In genomic region chr15:60871731-60872130, GRCh38 we compare ENCODE assay signal across 20 cellular contexts.
DNase-seq lines count a peak whose midpoint lies in the region; ATAC-seq, FAIRE-seq and TF ChIP-seq lines count a peak whose summit lies in the region.
"Had no signal": no experiment of that assay in that cellular context is flagged by ENCODE, and none has a peak within 500 bp of the region (broad histone marks: within the 10 kb centered on the region; RNA-seq: fewer than 3 reads in every experiment).

No MANE protein-coding gene starts in this region.

- FAIRE-seq in HepG2 (lab: Jason Lieb, UNC): no peak
- FAIRE-seq: GM12892, GM18507, H54 had no signal

- intact Hi-C loops in HepG2 (cut with micrococcal nuclease; ENCODE audit: unreplicated experiment): no loop called here

- DNase-seq in HepG2 (ENCODE audit: low spot score) (no peak), astrocyte of the cerebellum (ENCODE audit: low read depth) (peak; percentile 8), fibroblast of villous mesenchyme (ENCODE audit: low read depth) (peak; percentile 6), stromal cell of bone marrow (ENCODE audit: low read depth) (peak; percentile 19), NCI-H1436 treated with DMSO at 0.1 percent for 48 hours (lab: John Stamatoyannopoulos, UW) (no peak)
- no peak for DNase-seq in activated naive CD4-positive, alpha-beta T cell treated with anti-CD3 and anti-CD28 coated beads, Interleukin-2, amount 50 U/mL, for 16 hours
- DNase-seq: CD4-positive, alpha-beta memory T cell; Kasumi-1; NCI-H1092 treated with DMSO at 0.1 percent for 48 hours; NCI-H2081 treated with DMSO at 0.1 percent for 48 hours; NCI-H446 treated with DMSO at 0.1 percent for 48 hours; NCI-H69 had no signal

- no peaks in the 10 kb centered on the region for H3K27me3 ChIP-seq in liver (ENCODE audit: control insufficient read depth in 4 of 4, insufficient read depth in 4 of 4, low read length in 3 of 4)
- peaks cover 0 to 4% of the 10 kb centered on the region in 2 experiments; a peak in 1 of 5 replicates for H3K27me3 ChIP-seq in HepG2 (ENCODE audit: control insufficient read depth in 1 of 2, insufficient read depth in 2 of 2, low read length in 2 of 2)
- H3K27me3 ChIP-seq: BLaER1, SJSA1 had no signal

- no peak overlapping the region for H2AFZ ChIP-seq in HepG2 (ENCODE audit: low read length)

- H3K36me3 ChIP-seq in liver (ENCODE audit: control insufficient read depth in 4 of 4, insufficient read depth in 3 of 4, low read depth in 1 of 4, low read length in 3 of 4) (no peaks in the 10 kb centered on the region), HepG2 (replicated peaks in 1 of 2; ENCODE audit: control insufficient read depth in 1 of 2, insufficient read depth in 2 of 2, low read length in 2 of 2) (no peaks in the 10 kb centered on the region)
- H3K36me3 ChIP-seq: BLaER1, SJSA1 had no signal

- H3K4me3 ChIP-seq in liver (ENCODE audit: low read depth in 1 of 3, low read length in 3 of 3) (no peak overlapping the region), HepG2 (replicated peaks in 1 of 3; ENCODE audit: insufficient read depth in 1 of 3, low read depth in 2 of 3, low read length in 3 of 3) (no peak overlapping the region), astrocyte of the cerebellum (ENCODE audit: low read depth, low read length) (no peak overlapping the region), fibroblast of villous mesenchyme (ENCODE audit: low read depth, low read length) (no peak overlapping the region)
- H3K4me3 ChIP-seq: BLaER1, SJSA1 had no signal

- CTCF ChIA-PET in HepG2 (lab: Yijun Ruan, JAX; ENCODE audit: low intra/inter-chr PET ratio, low total read pairs): no interaction called here

- BruUV-seq in HepG2 (replicated peaks; lab: Mats Ljungman, UMichigan): no TSS peak

- no peak overlapping the region for H3K4me2 ChIP-seq in HepG2 (ENCODE audit: low read depth, low read length)
- H3K4me2 ChIP-seq: BLaER1 had no signal

- POLR2A ChIA-PET in HepG2 (lab: Yijun Ruan, JAX): interaction anchor here (1.4 kb wide), 1 partner anchor 8 kb away, joined by 4 read pairs; no protein-coding TSS in a partner anchor

- WGBS in liver: 26% methylated on average over 1 of the region's 1 CpG
- WGBS in HepG2 (ENCODE audit: low lambda C conversion rate): 0% methylated on average over 1 of the region's 1 CpG

- no peaks in the 10 kb centered on the region for H4K20me1 ChIP-seq in HepG2 (ENCODE audit: insufficient read depth, low read length)
- H4K20me1 ChIP-seq: BLaER1 had no signal

- in situ Hi-C loops in HepG2 (cut with HindIII; ENCODE audit: extremely low pct_ligation_motif_present, low pct_unique_long_range_greater_than_20kb) (no loop called here), astrocyte of the cerebellum (cut with HindIII; ENCODE audit: low sequenced_read_pairs) (no loop called here)

- H3K27ac ChIP-seq in liver (ENCODE audit: low read depth in 1 of 2, low read length in 2 of 2): peak overlapping the region; percentile 31 to 63
- no peak overlapping the region for H3K27ac ChIP-seq in HepG2 (ENCODE audit: extremely low read length, insufficient read depth, low read length)
- H3K27ac ChIP-seq: BLaER1, SJSA1 had no signal

- no peak for ATAC-seq in HepG2
- ATAC-seq in GM21367 (IDR thresholded peaks at IDR 0.05; ENCODE audit: unreplicated experiment): no peak
- ATAC-seq: Panc1 had no signal

- no peak for TF ChIP-seq EP300 in HepG2 (IDR thresholded peaks at IDR 0.05; ENCODE audit: low read depth in 2 of 2, low read length in 2 of 2)
- no peak for TF ChIP-seq EP300 in HepG2 (CRISPR knock-in tag; IDR thresholded peaks at IDR 0.05; ENCODE audit: borderline replicate concordance)

- TF ChIP-seq CTCF in liver (IDR thresholded peaks at IDR 0.05; ENCODE audit: low read depth, low read length, missing input control): no peak
- no peak for TF ChIP-seq CTCF in HepG2 (CRISPR knock-in tag; IDR thresholded peaks at IDR 0.05)
- no peak for TF ChIP-seq CTCF in astrocyte of the cerebellum (IDR thresholded peaks at IDR 0.05; ENCODE audit: low read depth, low read length, missing control alignments)
- TF ChIP-seq CTCF in fibroblast of villous mesenchyme (IDR thresholded peaks at IDR 0.05; ENCODE audit: insufficient read depth, low read depth, low read length): no peak

- no peak for TF ChIP-seq POLR2A in HepG2 (IDR thresholded peaks at IDR 0.05; ENCODE audit: insufficient read depth in 1 of 2, low read depth in 2 of 2, low read length in 2 of 2)

- peaks cover 3 to 12% (median 10%) of the 10 kb centered on the region in 4 donors for H3K4me1 ChIP-seq in liver (ENCODE audit: control insufficient read depth in 4 of 4, insufficient read depth in 4 of 4, low read length in 3 of 4)
- H3K4me1 ChIP-seq in HepG2 (ENCODE audit: insufficient read depth, low read length): no peaks in the 10 kb centered on the region
- H3K4me1 ChIP-seq: BLaER1, SJSA1 had no signal

- H3K9me3 ChIP-seq in liver (ENCODE audit: control insufficient read depth in 4 of 4, low read length in 3 of 4) (no peaks in the 10 kb centered on the region), HepG2 (ENCODE audit: low read length) (no peaks in the 10 kb centered on the region)
- H3K9me3 ChIP-seq: BLaER1, SJSA1 had no signal

- H3K79me2 ChIP-seq in HepG2 (ENCODE audit: insufficient read depth, low read length): no peaks in the 10 kb centered on the region

- H3K9ac ChIP-seq in liver (ENCODE audit: low read depth in 1 of 2, low read length in 2 of 2): no peak overlapping the region
- H3K9ac ChIP-seq in HepG2 (ENCODE audit: insufficient read depth, low read depth, low read length): no peak overlapping the region
- H3K9ac ChIP-seq: BLaER1 had no signal

- peak in 1 of 2 donors; percentile 42 for TF ChIP-seq RAD21 in liver (IDR thresholded peaks at IDR 0.05)
- TF ChIP-seq RAD21 in HepG2 (CRISPR knock-in tag; IDR thresholded peaks at IDR 0.05): no peak

TF ChIP-seq in liver, 16 proteins besides CTCF, POLR2A, EP300 and RAD21 (continues in another document):
- peak; percentile 13 to 68 for TF ChIP-seq HNF4A (conservative IDR thresholded peaks at IDR 0.05)
- peak in 1 of 2 donors; percentile 54 for TF ChIP-seq EGR1 (IDR thresholded peaks at IDR 0.05; ENCODE audit: low read depth in 2 of 2)
- TF ChIP-seq GABPA (IDR thresholded peaks at IDR 0.05 in 1 of 2, conservative IDR thresholded peaks at IDR 0.05 in 1 of 2): peak in 1 of 2 donors; percentile 9
- TF ChIP-seq FOXA1 (IDR thresholded peaks at IDR 0.05): no peak
- TF ChIP-seq YY1 (IDR thresholded peaks at IDR 0.05): no peak
- no peak for TF ChIP-seq NR2F2 (IDR thresholded peaks at IDR 0.05)
- no peak for TF ChIP-seq FOXA2 (IDR thresholded peaks at IDR 0.05)
- TF ChIP-seq JUND (IDR thresholded peaks at IDR 0.05): peak; percentile 21 to 83
- TF ChIP-seq HNF4G (IDR thresholded peaks at IDR 0.05): no peak
- TF ChIP-seq ZBTB33 (IDR thresholded peaks at IDR 0.05): no peak
- TF ChIP-seq MAX (IDR thresholded peaks at IDR 0.05): no peak
- TF ChIP-seq TAF1 (conservative IDR thresholded peaks at IDR 0.05): no peak

TF ChIP-seq in HepG2, 621 proteins besides CTCF, POLR2A, EP300 and RAD21:
- no peak for TF ChIP-seq IRF2 (CRISPR knock-in tag; IDR thresholded peaks at IDR 0.05)
- no peak for TF ChIP-seq ZNF75D (CRISPR knock-in tag; IDR thresholded peaks at IDR 0.05; ENCODE audit: borderline replicate concordance)

Comparison
In these comparisons a context has a peak if more than half of its experiments do, and no peak if none do; other contexts are left out.
1. DNase-seq: peak in astrocyte of the cerebellum (single experiment), fibroblast of villous mesenchyme (single experiment) and stromal cell of bone marrow (single experiment); none in HepG2 (single experiment), activated naive CD4-positive, alpha-beta T cell treated with anti-CD3 and anti-CD28 coated beads, Interleukin-2, amount 50 U/mL, for 16 hours (single experiment) and NCI-H1436 treated with DMSO at 0.1 percent for 48 hours (single experiment).